Comparison of ENCODE assay signal across 8 cellular contexts in genomic region chr16:87636050-87636684, GRCh38. TPM values are rescaled to one million over a fixed set of nuclear protein-coding genes. Genes with fewer than 3 reads are reported as not detected.
DNase-seq lines count a peak whose midpoint lies in the region; ATAC-seq, FAIRE-seq and TF ChIP-seq lines count a peak whose summit lies in the region.

No MANE protein-coding gene starts in this region.

- CTCF ChIA-PET in A549 (lab: Yijun Ruan, JAX): interaction anchor here (0.6 to 8.6 kb wide), 106 partner anchors 11 to 431 kb away, joined by 3 to 219 read pairs (median 5); partner anchors contain the start of genes C16orf95, CA5A, FBXO31 and KLHDC4

- TF ChIP-seq POLR2A in A549 (IDR thresholded peaks at IDR 0.05; ENCODE audit: low read length): peak; percentile 32

- peaks cover 9% of the 10 kb centered on the region for H3K9me3 ChIP-seq in A549

- TF ChIP-seq RAD21 in A549 (conservative IDR thresholded peaks at IDR 0.05 in 1 of 2, IDR thresholded peaks at IDR 0.05 in 1 of 2): peak; percentile 91 to 95

- WGBS in A549 (ENCODE audit: missing lambda C conversion rate): 8% methylated on average over 23 of the region's 31 CpGs

- H3K27ac ChIP-seq in A549 (peak overlapping the region; percentile 75 to 85), VCaP (no peak overlapping the region), brain microvascular endothelial cell (no peak overlapping the region)

- ATAC-seq in A549 (peak; percentile 90 to 95), HG03571 (IDR thresholded peaks at IDR 0.05; ENCODE audit: unreplicated experiment) (no peak)

- in situ Hi-C loops in brain microvascular endothelial cell (cut with HindIII; ENCODE audit: low pct_ligation_motif_present, low sequenced_read_pairs): no loop called here

- no peak for TF ChIP-seq EP300 in A549 (IDR thresholded peaks at IDR 0.05)

- H3K36me3 ChIP-seq in brain microvascular endothelial cell (replicated peaks): no peaks in the 10 kb centered on the region

- peak; percentile 63 for FAIRE-seq in A549 (lab: Jason Lieb, UNC)

- 0 out of 3 replicates have a peak, but pooled peaks cover 7% of the 10 kb centered on the region for H3K4me1 ChIP-seq in A549

- peak overlapping the region; percentile 99 for H3K4me2 ChIP-seq in A549

- peak; percentile 84 for TF ChIP-seq CTCF in A549 (IDR thresholded peaks at IDR 0.05)
- peak; percentile 39; the same call in 1 of the 2 replicates for TF ChIP-seq CTCF in VCaP (conservative IDR thresholded peaks at IDR 0.05)
- TF ChIP-seq CTCF in brain microvascular endothelial cell (IDR thresholded peaks at IDR 0.05; ENCODE audit: low read depth, low read length, missing control alignments): peak; percentile 76

- POLR2A ChIA-PET in A549 (lab: Yijun Ruan, JAX): interaction anchor here (0.5 to 1.8 kb wide), 8 partner anchors 49 to 619 kb away, joined by 3 to 7 read pairs (median 3); partner anchors contain the start of gene C16orf95

- DNase-seq in A549 (ENCODE audit: low read depth in 1 of 2, low spot score in 1 of 2): peak; percentile 87 to 98
- peak; percentile 84 for DNase-seq in GM19238 (ENCODE audit: insufficient read length, low spot score)
- DNase-seq in NCI-H2196 (lab: John Stamatoyannopoulos, UW; ENCODE audit: unreplicated experiment): peak; percentile 70
- DNase-seq in brain microvascular endothelial cell: peak; percentile 60
- DNase-seq in iPS-NIHi7 (ENCODE audit: extremely low spot score): peak; percentile 96
- DNase-seq in stimulated activated CD4-positive, alpha-beta T cell treated with anti-CD3 and anti-CD28 coated beads, Interleukin-15, amount 100 ng/mL, for 48 hours (ENCODE audit: low read depth in 2 of 2): peak; percentile 79 to 85

- H3K27me3 ChIP-seq in brain microvascular endothelial cell (replicated peaks): peaks cover 3% of the 10 kb centered on the region

- peak overlapping the region; percentile 53 for H3K4me3 ChIP-seq in A549
- no peak overlapping the region for H3K4me3 ChIP-seq in brain microvascular endothelial cell (ENCODE audit: low read depth, low read length)

TF ChIP-seq in A549, 52 proteins besides CTCF, POLR2A, EP300 and RAD21:
- TF ChIP-seq SMC3 (IDR thresholded peaks at IDR 0.05) (peak; percentile 88), MAX (IDR thresholded peaks at IDR 0.05) (peak; percentile 65), E2F6 (IDR thresholded peaks at IDR 0.05; ENCODE audit: borderline replicate concordance, low read depth) (peak; percentile 53; the same call in 1 of the 2 replicates), CEBPB (IDR thresholded peaks at IDR 0.05) (peak in 1 of 2 experiments; percentile 83; a peak in 2 of 4 replicates)
- TF ChIP-seq, protein P1, sequence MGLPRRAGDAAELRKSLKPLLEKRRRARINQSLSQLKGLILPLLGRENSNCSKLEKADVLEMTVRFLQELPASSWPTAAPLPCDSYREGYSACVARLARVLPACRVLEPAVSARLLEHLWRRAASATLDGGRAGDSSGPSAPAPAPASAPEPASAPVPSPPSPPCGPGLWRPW (IDR thresholded peaks at IDR 0.05): no peak

RNA-seq across cellular contexts. Expression of gene JPH3, which starts 33.9 kb away (rescaled TPM):
- polyA plus RNA-seq in A549 (2011; rRNA removed) (0.36 and 0.38 TPM in 2 replicates), A549 (2017; fragmentation: RNase III; extraction: RNeasy Plus Mini Kit Qiagen cat#74134 plus additional on column Dnase treatment) (1.4 to 1.6 TPM (median 1.4 TPM) in 3 replicates)
- 0.66 and 0.96 TPM in 2 replicates for polyA plus RNA-seq in A549 (2012; cell fraction: cytosol; rRNA removed)
- polyA plus RNA-seq in A549 (2012; cell fraction: nucleus; rRNA removed): 0.80 and 0.91 TPM in 2 replicates
- 0.17 and 0.58 TPM in 2 replicates for polyA minus RNA-seq in A549 (2011; rRNA and poly(A)+ RNA removed)

Comparison
In these comparisons a context has a peak if more than half of its experiments do, and no peak if none do; other contexts are left out.
1. H3K27ac ChIP-seq: peak in A549 (2 of 2); none in VCaP (single experiment) and brain microvascular endothelial cell (single experiment).
2. Peak in every context shown above with its lines, with median percentiles within 50 percentile points of each other: DNase-seq and CTCF ChIP-seq.